30 cellular contexts compared by ENCODE assay signal in genomic region chr3:40841131-40841530, GRCh38.
"Had no signal": no experiment of that assay in that cellular context is flagged by ENCODE, and none has a peak within 500 bp of the region (broad histone marks: within the 10 kb centered on the region; RNA-seq: fewer than 3 reads in every experiment).

No MANE protein-coding gene starts in this region.

- H3K9me3 ChIP-seq: body of pancreas, gastrocnemius medialis had no signal

- ATAC-seq: activated naive CD4-positive, alpha-beta T cell treated with anti-CD3 and anti-CD28 coated beads, Interleukin-2, amount 50 U/mL, for 72 hours; activated T-cell treated with anti-CD3 and anti-CD28 coated beads, Interleukin-2, amount 50 U/mL, for 72 hours; body of pancreas; gastrocnemius medialis; heart left ventricle; WTC11 had no signal

- H3K36me3 ChIP-seq: esophagus squamous epithelium, gastrocnemius medialis, heart left ventricle had no signal

- DNase-seq: activated CD4-positive, alpha-beta memory T cell treated with anti-CD3 and anti-CD28 coated beads, Interleukin-2, amount 10 ng/mL, durations not matched to agents 7 days and 5 days; activated CD4-positive, alpha-beta T cell treated with anti-CD3 and anti-CD28 coated beads for 1 hour; activated CD4-positive, alpha-beta T cell treated with anti-CD3 and anti-CD28 coated beads for 4 hours; activated CD4-positive, alpha-beta T cell treated with anti-CD3 and anti-CD28 coated beads, Interleukin-2, amount 10 ng/mL, durations not matched to agents 7 days and 5 days; activated CD4-positive, alpha-beta T cell treated with anti-CD3 and anti-CD28 coated beads, Interleukin-2, amount 50 U/mL, for 4 hours; activated CD8-positive, alpha-beta memory T cell treated with anti-CD3 and anti-CD28 coated beads, Interleukin-2, amount 50 U/mL, for 48 hours; activated gamma-delta T cell; activated naive CD4-positive, alpha-beta T cell; activated naive CD4-positive, alpha-beta T cell treated with anti-CD3 and anti-CD28 coated beads, Interleukin-2, amount 10 ng/mL, durations not matched to agents 7 days and 5 days; activated naive CD8-positive, alpha-beta T cell treated with anti-CD3 and anti-CD28 coated beads, Interleukin-2, amount 10 ng/mL, durations not matched to agents 7 days and 5 days; activated T-cell treated with anti-CD3 and anti-CD28 coated beads for 4 hours; activated T-cell treated with anti-CD3 and anti-CD28 coated beads, Interleukin-2, amount 50 U/mL, for 24 hours; activated T-cell treated with anti-CD3 and anti-CD28 coated beads, Interleukin-2, amount 50 U/mL, for 72 hours; amniotic stem cell; anterior cingulate cortex; body of pancreas; dorsolateral prefrontal cortex; effector memory CD4-positive, alpha-beta T cell; endodermal cell; esophagus squamous epithelium; foreskin fibroblast; gastrocnemius medialis; glutamatergic neuron; heart left ventricle; T-helper 2 cell had no signal

- FAIRE-seq: TTC549 had no signal

- H3K4me3 ChIP-seq: body of pancreas, coronary artery, dorsolateral prefrontal cortex, esophagus squamous epithelium, gastrocnemius medialis, heart left ventricle had no signal

- H3K27ac ChIP-seq: body of pancreas, coronary artery, dorsolateral prefrontal cortex, esophagus squamous epithelium, gastrocnemius medialis, heart left ventricle, VCaP had no signal

- H3K4me1 ChIP-seq: body of pancreas, esophagus squamous epithelium, gastrocnemius medialis had no signal

- H3K27me3 ChIP-seq: body of pancreas, dorsolateral prefrontal cortex, esophagus squamous epithelium, gastrocnemius medialis, heart left ventricle had no signal
